In genomic region chr14:68507544-68508081, GRCh38 we compare ENCODE assay signal across 1 cellular context.
TF ChIP-seq lines count a peak whose summit lies in the region.

No MANE protein-coding gene starts in this region.

TF ChIP-seq in K562, 482 proteins besides CTCF, POLR2A, EP300 and RAD21 (continued from another document):
- TF ChIP-seq USF2 (CRISPR knock-in tag; IDR thresholded peaks at IDR 0.05), result peak; percentile 11; the same call in 1 of the 2 replicates
